15 cellular contexts compared by ENCODE assay signal in the genomic region with DNA sequence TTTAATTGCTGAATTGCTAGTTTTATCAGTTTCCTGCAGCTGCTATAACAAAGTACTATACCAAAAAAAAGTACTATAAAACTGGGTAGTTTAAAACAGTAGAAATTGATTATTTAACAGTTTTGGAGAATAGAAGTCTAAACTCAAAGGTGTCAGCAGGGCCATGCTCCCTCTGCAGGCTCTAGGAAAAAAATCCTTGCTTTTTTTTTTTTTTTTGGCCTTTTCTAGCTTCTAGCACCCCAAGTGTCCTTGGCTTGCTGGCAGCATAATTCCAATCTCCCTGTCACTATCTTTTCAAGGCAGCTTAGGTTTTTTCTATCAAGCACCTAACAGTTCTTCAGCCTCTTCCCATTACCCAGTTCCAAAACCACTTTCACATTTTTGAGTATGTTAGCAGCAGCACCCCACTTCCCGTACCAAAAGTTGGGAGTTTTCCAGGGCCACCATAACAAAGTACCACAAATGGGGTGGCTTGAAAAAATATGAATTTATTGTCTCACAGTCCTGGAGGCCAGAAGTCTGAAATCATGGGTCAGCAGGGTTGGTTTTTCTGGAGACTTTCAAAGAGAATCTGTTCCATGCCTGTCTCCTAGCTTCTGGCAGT. TPM values are rescaled to one million over a fixed set of nuclear protein-coding genes. Genes with fewer than 3 reads are reported as not detected.
A peak's percentile ranks its signal among the peaks of the same experiment; 100 is the strongest.
DNase-seq lines count a peak whose midpoint lies in the region; ATAC-seq and TF ChIP-seq lines count a peak whose summit lies in the region.
"Had no signal": no experiment of that assay in that cellular context is flagged by ENCODE, and none has a peak within 500 bp of the region (broad histone marks: within the 10 kb centered on the region; RNA-seq: fewer than 3 reads in every experiment).

No MANE protein-coding gene starts in this region.

- peaks cover 4 to 12% of the 10 kb centered on the region in 2 experiments for H3K36me3 ChIP-seq in SK-N-SH (replicated peaks in 1 of 2; ENCODE audit: control insufficient read depth in 1 of 2, insufficient read depth in 2 of 2, low read length in 1 of 2)
- peaks cover 0 to 5% (median 0%) of the 10 kb centered on the region in 3 donors for H3K36me3 ChIP-seq in Peyer's patch
- H3K36me3 ChIP-seq: thoracic aorta had no signal

- CTCF ChIA-PET in SK-N-SH (lab: Yijun Ruan, JAX): interaction anchor here (0.6 to 1.4 kb wide), 5 partner anchors 11 to 484 kb away, joined by 3 to 4 read pairs (median 3); partner anchors contain the start of gene BPTF

- no peak overlapping the region for H2AFZ ChIP-seq in SK-N-SH (ENCODE audit: low read depth)

- peaks cover 0 to 6% of the 10 kb centered on the region in 2 experiments; a peak in 3 of 4 replicates for H3K4me1 ChIP-seq in SK-N-SH (ENCODE audit: control insufficient read depth in 1 of 2, insufficient read depth in 2 of 2, low read depth in 1 of 2, low read length in 1 of 2)
- H3K4me1 ChIP-seq in Peyer's patch: peaks cover 0 to 11% (median 3%) of the 10 kb centered on the region in 4 donors

- ATAC-seq in SK-N-SH treated with all-trans-retinoic acid at 6 μM for 48 hours: no peak
- no peak for ATAC-seq in HG03439 (IDR thresholded peaks at IDR 0.05; ENCODE audit: unreplicated experiment)

- TF ChIP-seq CTCF in SK-N-SH (IDR thresholded peaks at IDR 0.05): peak; percentile 35
- peak; percentile 1 for TF ChIP-seq CTCF in fibroblast of the aortic adventitia (IDR thresholded peaks at IDR 0.05; ENCODE audit: insufficient read depth, low read length)
- no peak for TF ChIP-seq CTCF in Peyer's patch (IDR thresholded peaks at IDR 0.05)

- WGBS in SK-N-SH (ENCODE audit: low lambda C conversion rate): 93% methylated on average over 1 of the region's 1 CpG

- H3K79me2 ChIP-seq in SK-N-SH (ENCODE audit: insufficient read depth): peaks cover 97% of the 10 kb centered on the region

- H3K27ac ChIP-seq in SK-N-SH (ENCODE audit: low read depth in 2 of 2, low read length in 1 of 2) (no peak overlapping the region), Peyer's patch (no peak overlapping the region)
- H3K27ac ChIP-seq: KMS-11, thoracic aorta had no signal

- no peak for TF ChIP-seq EP300 in SK-N-SH (IDR thresholded peaks at IDR 0.05; ENCODE audit: borderline replicate concordance in 1 of 2, low read depth in 1 of 2, low read length in 1 of 2)

- POLR2A ChIA-PET in SK-N-SH (lab: Yijun Ruan, JAX): interaction anchor here (0.6 kb wide), 1 partner anchor 10 kb away, joined by 3 read pairs; no protein-coding TSS in a partner anchor

- H3K27me3 ChIP-seq in SK-N-SH (ENCODE audit: insufficient read depth): no peaks in the 10 kb centered on the region
- H3K27me3 ChIP-seq in Peyer's patch: no peaks in the 10 kb centered on the region

- H3K4me3 ChIP-seq in SK-N-SH (ENCODE audit: low read depth in 2 of 2, low read length in 1 of 2) (no peak overlapping the region), fibroblast of the aortic adventitia (ENCODE audit: low read depth, low read length) (no peak overlapping the region), Peyer's patch (no peak overlapping the region)
- H3K4me3 ChIP-seq: thoracic aorta had no signal

- no peak overlapping the region for H3K4me2 ChIP-seq in SK-N-SH
- H3K4me2 ChIP-seq: KMS-11 had no signal

- no peaks in the 10 kb centered on the region for H3K9me2 ChIP-seq in SK-N-SH

- DNase-seq in SK-N-SH (no peak), ELR (ENCODE audit: low read depth) (peak; percentile 44), SK-MEL-5 (ENCODE audit: low read depth, low spot score) (peak; percentile 50), fibroblast of the aortic adventitia (ENCODE audit: low read depth) (no peak), Peyer's patch (no peak), HuH-7.5 (ENCODE audit: low spot score) (no peak)
- DNase-seq: Calu3, cortex of kidney, NCI-H510A treated with DMSO at 0.1 percent for 48 hours, occipital lobe, T-helper 9 cell had no signal

- TF ChIP-seq RAD21 in SK-N-SH (IDR thresholded peaks at IDR 0.05; ENCODE audit: low read length): no peak

- no peak overlapping the region for H3K9ac ChIP-seq in SK-N-SH
- H3K9ac ChIP-seq: KMS-11 had no signal

- no peaks in the 10 kb centered on the region for H3F3A ChIP-seq in SK-N-SH (replicated peaks; ENCODE audit: insufficient read depth)

- peaks cover 92% of the 10 kb centered on the region for H4K20me1 ChIP-seq in SK-N-SH (ENCODE audit: insufficient read depth)

- in situ Hi-C loops in SK-MEL-5 (cut with HindIII; ENCODE audit: low pct_unique_long_range_greater_than_20kb, low sequenced_read_pairs): no loop called here

- H3K9me3 ChIP-seq in SK-N-SH (no peaks in the 10 kb centered on the region), Peyer's patch (no peaks in the 10 kb centered on the region)
- H3K9me3 ChIP-seq: thoracic aorta had no signal

- TF ChIP-seq POLR2A in Peyer's patch (IDR thresholded peaks at IDR 0.05): no peak

TF ChIP-seq in SK-N-SH, 30 proteins besides CTCF, POLR2A, EP300 and RAD21 (continues in another document):
- TF ChIP-seq, protein P1, sequence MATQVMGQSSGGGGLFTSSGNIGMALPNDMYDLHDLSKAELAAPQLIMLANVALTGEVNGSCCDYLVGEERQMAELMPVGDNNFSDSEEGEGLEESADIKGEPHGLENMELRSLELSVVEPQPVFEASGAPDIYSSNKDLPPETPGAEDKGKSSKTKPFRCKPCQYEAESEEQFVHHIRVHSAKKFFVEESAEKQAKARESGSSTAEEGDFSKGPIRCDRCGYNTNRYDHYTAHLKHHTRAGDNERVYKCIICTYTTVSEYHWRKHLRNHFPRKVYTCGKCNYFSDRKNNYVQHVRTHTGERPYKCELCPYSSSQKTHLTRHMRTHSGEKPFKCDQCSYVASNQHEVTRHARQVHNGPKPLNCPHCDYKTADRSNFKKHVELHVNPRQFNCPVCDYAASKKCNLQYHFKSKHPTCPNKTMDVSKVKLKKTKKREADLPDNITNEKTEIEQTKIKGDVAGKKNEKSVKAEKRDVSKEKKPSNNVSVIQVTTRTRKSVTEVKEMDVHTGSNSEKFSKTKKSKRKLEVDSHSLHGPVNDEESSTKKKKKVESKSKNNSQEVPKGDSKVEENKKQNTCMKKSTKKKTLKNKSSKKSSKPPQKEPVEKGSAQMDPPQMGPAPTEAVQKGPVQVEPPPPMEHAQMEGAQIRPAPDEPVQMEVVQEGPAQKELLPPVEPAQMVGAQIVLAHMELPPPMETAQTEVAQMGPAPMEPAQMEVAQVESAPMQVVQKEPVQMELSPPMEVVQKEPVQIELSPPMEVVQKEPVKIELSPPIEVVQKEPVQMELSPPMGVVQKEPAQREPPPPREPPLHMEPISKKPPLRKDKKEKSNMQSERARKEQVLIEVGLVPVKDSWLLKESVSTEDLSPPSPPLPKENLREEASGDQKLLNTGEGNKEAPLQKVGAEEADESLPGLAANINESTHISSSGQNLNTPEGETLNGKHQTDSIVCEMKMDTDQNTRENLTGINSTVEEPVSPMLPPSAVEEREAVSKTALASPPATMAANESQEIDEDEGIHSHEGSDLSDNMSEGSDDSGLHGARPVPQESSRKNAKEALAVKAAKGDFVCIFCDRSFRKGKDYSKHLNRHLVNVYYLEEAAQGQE (IDR thresholded peaks at IDR 0.05; ENCODE audit: low read depth, low read length): no peak

TF ChIP-seq in SK-N-SH treated with all-trans-retinoic acid at 6 μM for 48 hours, 23 proteins besides CTCF, POLR2A, EP300 and RAD21 (continues in another document):
- TF ChIP-seq, protein P2, sequence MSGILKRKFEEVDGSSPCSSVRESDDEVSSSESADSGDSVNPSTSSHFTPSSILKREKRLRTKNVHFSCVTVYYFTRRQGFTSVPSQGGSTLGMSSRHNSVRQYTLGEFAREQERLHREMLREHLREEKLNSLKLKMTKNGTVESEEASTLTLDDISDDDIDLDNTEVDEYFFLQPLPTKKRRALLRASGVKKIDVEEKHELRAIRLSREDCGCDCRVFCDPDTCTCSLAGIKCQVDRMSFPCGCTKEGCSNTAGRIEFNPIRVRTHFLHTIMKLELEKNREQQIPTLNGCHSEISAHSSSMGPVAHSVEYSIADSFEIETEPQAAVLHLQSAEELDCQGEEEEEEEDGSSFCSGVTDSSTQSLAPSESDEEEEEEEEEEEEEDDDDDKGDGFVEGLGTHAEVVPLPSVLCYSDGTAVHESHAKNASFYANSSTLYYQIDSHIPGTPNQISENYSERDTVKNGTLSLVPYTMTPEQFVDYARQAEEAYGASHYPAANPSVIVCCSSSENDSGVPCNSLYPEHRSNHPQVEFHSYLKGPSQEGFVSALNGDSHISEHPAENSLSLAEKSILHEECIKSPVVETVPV (CRISPR knock-in tag; IDR thresholded peaks at IDR 0.05): no peak
- TF ChIP-seq ZC3H10 (CRISPR knock-in tag; IDR thresholded peaks at IDR 0.05) (no peak), SNAI2 (CRISPR knock-in tag; IDR thresholded peaks at IDR 0.05) (no peak), PPARA (CRISPR knock-in tag; IDR thresholded peaks at IDR 0.05; ENCODE audit: borderline replicate concordance) (no peak), GLIS3 (CRISPR knock-in tag; IDR thresholded peaks at IDR 0.05) (no peak)

RNA-seq across cellular contexts. Expression of gene BPTF, which starts 37.4 kb away (rescaled TPM):
- 51.9 and 61.4 TPM in 2 replicates for polyA plus RNA-seq in SK-N-SH (2012; rRNA removed)
- 54.3 and 56.9 TPM in 2 replicates for polyA plus RNA-seq in SK-N-SH (2012; cell fraction: cytosol; rRNA removed)
- 97.5 and 134 TPM in 2 replicates for polyA plus RNA-seq in SK-N-SH (2012; cell fraction: nucleus; rRNA removed)
- 60.4 and 64.2 TPM in 2 replicates for total RNA-seq in SK-MEL-5 (2014; rRNA removed; shearing (Covaris generic))
- polyA plus RNA-seq in SK-MEL-5 (2015; cell fraction: cytosol; rRNA removed): 62.1 and 86.7 TPM in 2 replicates
- polyA plus RNA-seq in SK-MEL-5 (2015; cell fraction: nucleus; rRNA removed): 108 and 132 TPM in 2 replicates
- total RNA-seq in fibroblast of the aortic adventitia (ENCODE audit: low replicate concordance): 65.4 and 76.8 TPM in 2 replicates
- total RNA-seq in Peyer's patch: 100 to 1,000 TPM in 2 of 4 donors, 10 to 100 TPM in 2; 70.2 to 305 (median 109) TPM

Comparison
In these comparisons a context has a peak if more than half of its experiments do, and no peak if none do; other contexts are left out.
1. DNase-seq: peak in ELR (single experiment) and SK-MEL-5 (single experiment); none in SK-N-SH (single experiment), fibroblast of the aortic adventitia (single experiment), Peyer's patch (0 of 3) and HuH-7.5 (single experiment).
2. CTCF ChIP-seq: peak in SK-N-SH (single experiment) and fibroblast of the aortic adventitia (single experiment); none in Peyer's patch (0 of 6).